Comparison of ENCODE assay signal across 12 cellular contexts in genomic region chr1:51263147-51263850, GRCh38. TPM values are rescaled to one million over a fixed set of nuclear protein-coding genes. Genes with fewer than 3 reads are reported as not detected.
DNase-seq lines count a peak whose midpoint lies in the region; ATAC-seq and TF ChIP-seq lines count a peak whose summit lies in the region.
"Had no signal": no experiment of that assay in that cellular context is flagged by ENCODE, and none has a peak within 500 bp of the region (broad histone marks: within the 10 kb centered on the region; RNA-seq: fewer than 3 reads in every experiment).

No MANE protein-coding gene starts in this region.

- H2BK120ac ChIP-seq in IMR-90 (ENCODE audit: low read depth, low read length), result no peak overlapping the region

- H3K4me1 Mint-ChIP-seq in brain, result peaks cover 75% of the 10 kb centered on the region
- H3K4me1 Mint-ChIP-seq in CD14-positive monocyte, result peaks cover 56% of the 10 kb centered on the region

- no peak for ATAC-seq in IMR-90 (ENCODE audit: low read depth)
- ATAC-seq in HG03521 (IDR thresholded peaks at IDR 0.05; ENCODE audit: unreplicated experiment), result no peak
- ATAC-seq in HG03354 (IDR thresholded peaks at IDR 0.05; ENCODE audit: poor library complexity, severe bottlenecking, unreplicated experiment), result no peak

- no peak overlapping the region for H2BK20ac ChIP-seq in IMR-90 (ENCODE audit: low read depth, low read length)

- H3K27ac ChIP-seq in BLaER1 (no peak overlapping the region), IMR-90 (ENCODE audit: insufficient read depth, low read length) (no peak overlapping the region), osteoblast (ENCODE audit: low read depth, low read length) (peak overlapping the region; percentile 80)
- H3K27ac ChIP-seq: C4-2B had no signal

- no peak for TF ChIP-seq RAD21 in IMR-90 (IDR thresholded peaks at IDR 0.05; ENCODE audit: low read length)

- H3K27ac Mint-ChIP-seq in brain, result peak overlapping the region in 4 of 5 experiments; percentile 14 to 71 (median 44)
- H3K27ac Mint-ChIP-seq in CD14-positive monocyte, result peak overlapping the region in 1 of 7 donors; percentile 13

- H3K79me2 ChIP-seq in osteoblast (ENCODE audit: insufficient read depth, low read length), result peaks cover 85% of the 10 kb centered on the region

- in situ Hi-C loops in IMR-90 (cut with MboI; ENCODE audit: low sequenced_read_pairs), result no loop called here

- no peak overlapping the region for H3K18ac ChIP-seq in IMR-90 (ENCODE audit: low read depth, low read length)

- CTCF ChIA-PET in IMR-90 (lab: Yijun Ruan, JAX), result interaction anchor here (0.9 kb wide), 1 partner anchor 13 kb away, joined by 3 read pairs; no protein-coding TSS in a partner anchor

- H4K91ac ChIP-seq in IMR-90 (ENCODE audit: insufficient read depth, low read depth, low read length), result no peak overlapping the region

- no peak overlapping the region for H3K4ac ChIP-seq in IMR-90 (ENCODE audit: low read depth, low read length)

- TF ChIP-seq CTCF in IMR-90 (conservative IDR thresholded peaks at IDR 0.05; ENCODE audit: low read depth, low read length), result no peak
- TF ChIP-seq CTCF in brain (conservative IDR thresholded peaks at IDR 0.05), result no peak
- TF ChIP-seq CTCF in osteoblast (IDR thresholded peaks at IDR 0.05; ENCODE audit: extremely low read depth, low read depth, low read length), result no peak
- TF ChIP-seq CTCF in CD14-positive monocyte (IDR thresholded peaks at IDR 0.05), result no peak

- dilution Hi-C loops in IMR-90 (cut with HindIII; ENCODE audit: low sequenced_read_pairs, unreplicated experiment), result no loop called here

- H3K4me2 ChIP-seq in BLaER1 (peak overlapping the region; percentile 47; the same call in 1 of the 2 replicates), IMR-90 (ENCODE audit: low read depth, low read length) (no peak overlapping the region), osteoblast (ENCODE audit: insufficient read depth, low read length) (no peak overlapping the region)

- no peak overlapping the region for H4K8ac ChIP-seq in IMR-90 (ENCODE audit: low read depth in 2 of 2, low read length in 2 of 2)

- H3K36me3 Mint-ChIP-seq in brain (peaks cover 15% of the 10 kb centered on the region), CD14-positive monocyte (peaks cover 4 to 6% of the 10 kb centered on the region in 2 donors)

- no CpG with 5 or more reads among the region's 4 CpGs for whole genome bisulfite sequencing in IMR-90 (ENCODE audit: extremely low coverage in 2 of 2, insufficient read length in 1 of 2), 2 experiments

- H3K4me3 Mint-ChIP-seq in brain, result peak overlapping the region in 3 of 5 experiments; percentile 2 to 40 (median 3)
- H3K4me3 Mint-ChIP-seq in CD14-positive monocyte, result no peak overlapping the region

- H3K27me3 Mint-ChIP-seq in brain, result no peaks in the 10 kb centered on the region
- H3K27me3 Mint-ChIP-seq in CD14-positive monocyte (ENCODE audit: low read depth in 3 of 3), result peaks cover 0 to 2% (median 0%) of the 10 kb centered on the region in 3 donors

- TF ChIP-seq POLR2A in IMR-90 (IDR thresholded peaks at IDR 0.05; ENCODE audit: low read depth, low read length), result no peak

- peak overlapping the region; percentile 44; the same call in 1 of the 2 replicates for H2AK5ac ChIP-seq in IMR-90 (ENCODE audit: low read depth, low read length)

- H3K4me3 ChIP-seq in BLaER1, result no peak overlapping the region
- H3K4me3 ChIP-seq in IMR-90 (ENCODE audit: insufficient read depth, low read depth, low read length), result no peak overlapping the region
- no peak overlapping the region for H3K4me3 ChIP-seq in osteoblast (ENCODE audit: insufficient read depth, low read length)

- POLR2A ChIA-PET in IMR-90 (lab: Charles Lee; ENCODE audit: unreplicated experiment), result no interaction called here

- H4K5ac ChIP-seq in IMR-90 (ENCODE audit: low read depth, low read length), result no peak overlapping the region

- H3K14ac ChIP-seq in IMR-90 (replicated peaks; ENCODE audit: low read depth, low read length), result no peak overlapping the region

- intact Hi-C loops in IMR-90 (cut with micrococcal nuclease) (loop anchor here (10.0 kb wide), 1 partner anchor 162 kb away; no protein-coding TSS in a partner anchor), CD14-positive monocyte (cut with micrococcal nuclease) (no loop called here)

- H2AFZ ChIP-seq in IMR-90 (replicated peaks; ENCODE audit: low read length, poor library complexity) (no peak overlapping the region), osteoblast (ENCODE audit: low read length) (no peak overlapping the region)

- H2AK9ac ChIP-seq in IMR-90 (replicated peaks; ENCODE audit: low read depth, low read length, poor library complexity), result no peak overlapping the region

- H3K9me3 ChIP-seq in BLaER1, result no peaks in the 10 kb centered on the region
- H3K9me3 ChIP-seq in IMR-90 (ENCODE audit: control insufficient read depth, insufficient read depth, low read length), result no peaks in the 10 kb centered on the region
- H3K9me3 ChIP-seq in osteoblast (ENCODE audit: low read depth, low read length), result no peaks in the 10 kb centered on the region

- peaks cover 28 to 71% of the 10 kb centered on the region in 2 experiments for H3K79me1 ChIP-seq in IMR-90 (ENCODE audit: low read depth in 1 of 2, low read length in 2 of 2)

- no peak overlapping the region for H3K56ac ChIP-seq in IMR-90 (ENCODE audit: extremely low read depth, insufficient read depth, low read length)

- no peaks in the 10 kb centered on the region for H3K9me3 Mint-ChIP-seq in brain
- H3K9me3 Mint-ChIP-seq in CD14-positive monocyte, result no peaks in the 10 kb centered on the region

- no peak for DNase-seq in IMR-90
- no peak for DNase-seq in osteoblast (ENCODE audit: insufficient read length, low spot score, missing footprints)
- DNase-seq in ureter (ENCODE audit: low spot score), result no peak
- DNase-seq in CD14-positive monocyte (ENCODE audit: low spot score), result no peak
- DNase-seq: EL, H7, NCI-H187 treated with DMSO at 0.1 percent for 48 hours had no signal

- peaks cover 10% of the 10 kb centered on the region for H3K9me1 ChIP-seq in IMR-90 (ENCODE audit: insufficient read depth, low read length)

- H3K27me3 ChIP-seq in BLaER1 (no peaks in the 10 kb centered on the region), IMR-90 (ENCODE audit: control insufficient read depth, insufficient read depth, low read length) (no peaks in the 10 kb centered on the region), osteoblast (ENCODE audit: insufficient read depth, low read length) (no peaks in the 10 kb centered on the region)

- peaks cover 78% of the 10 kb centered on the region for H3K4me1 ChIP-seq in BLaER1
- H3K4me1 ChIP-seq in IMR-90 (ENCODE audit: control insufficient read depth, insufficient read depth, low read length), result peaks cover 17% of the 10 kb centered on the region
- peaks cover 71% of the 10 kb centered on the region for H3K4me1 ChIP-seq in osteoblast (ENCODE audit: insufficient read depth, low read length)

- BruUV-seq in IMR-90 (replicated peaks; lab: Mats Ljungman, UMichigan), result no TSS peak

- H2BK5ac ChIP-seq in IMR-90 (ENCODE audit: low read depth, low read length, poor library complexity, severe bottlenecking), result no peak overlapping the region

- H3K9ac ChIP-seq in BLaER1 (no peak overlapping the region), IMR-90 (ENCODE audit: low read depth, low read length) (no peak overlapping the region)

- H3K36me3 ChIP-seq in BLaER1 (no peaks in the 10 kb centered on the region), IMR-90 (ENCODE audit: control insufficient read depth, insufficient read depth, low read length) (no peaks in the 10 kb centered on the region; the same call in 1 of the 2 replicates), osteoblast (ENCODE audit: insufficient read depth, low read length) (no peaks in the 10 kb centered on the region)

- H3K23ac ChIP-seq in IMR-90 (ENCODE audit: low read depth, low read length), result no peak overlapping the region

- no peak overlapping the region for H2BK15ac ChIP-seq in IMR-90 (ENCODE audit: low read depth, low read length)

- peaks cover 84% of the 10 kb centered on the region for H4K20me1 ChIP-seq in BLaER1
- peaks cover 59% of the 10 kb centered on the region for H4K20me1 ChIP-seq in IMR-90 (ENCODE audit: insufficient read depth, low read length)
- peaks cover 20% of the 10 kb centered on the region for H4K20me1 ChIP-seq in osteoblast (ENCODE audit: insufficient read depth, low read length)

TF ChIP-seq in IMR-90, 13 proteins besides CTCF, POLR2A, EP300 and RAD21:
- no peak for TF ChIP-seq USF2 (IDR thresholded peaks at IDR 0.05; ENCODE audit: low read depth, low read length)
- no peak for TF ChIP-seq MXI1 (IDR thresholded peaks at IDR 0.05; ENCODE audit: borderline replicate concordance, low read depth, low read length)
- no peak for TF ChIP-seq FOS (IDR thresholded peaks at IDR 0.05; ENCODE audit: low read depth, low read length)
- no peak for TF ChIP-seq MAZ (IDR thresholded peaks at IDR 0.05; ENCODE audit: borderline replicate concordance, low read depth, low read length)
TF ChIP-seq in IMR-90: peak in this region for 0.

RNA-seq across cellular contexts. Expression of gene RNF11, which starts 27.2 kb away (rescaled TPM):
- total RNA-seq in IMR-90 (2012; rRNA removed) (63.3 and 119 TPM in 2 replicates), osteoblast (189 and 199 TPM in 2 replicates), ureter (124 TPM)
- polyA plus RNA-seq in IMR-90 (2012; rRNA removed) (46.0 and 64.1 TPM in 2 replicates), brain (ENCODE audit: insufficient read depth, low read depth, low replicate concordance) (153 TPM), CD14-positive monocyte (10 to 100 TPM; 25.3 to 28.4 TPM)
- 15.5 and 22.8 TPM in 2 replicates for polyA plus RNA-seq in IMR-90 (2012; cell fraction: cytosol; rRNA removed)
- 6.3 and 29.0 TPM in 2 replicates for polyA plus RNA-seq in IMR-90 (2012; cell fraction: nucleus; rRNA removed; ENCODE audit: low replicate concordance)

Comparison
In these comparisons a context has a peak if more than half of its experiments do, and no peak if none do; other contexts are left out.
1. H3K4me3 Mint-ChIP-seq: peak in brain (3 of 5); none in CD14-positive monocyte (0 of 2).